In genomic region chr13:49098198-49098597, GRCh38 we compare ENCODE assay signal across 8 cellular contexts.
DNase-seq lines count a peak whose midpoint lies in the region; ATAC-seq and TF ChIP-seq lines count a peak whose summit lies in the region.

No MANE protein-coding gene starts in this region.

- WGBS in heart right ventricle, 2 donors, result 10 to 17% methylated on average over 2 of the region's 2 CpGs

- DNase-seq in H4 (ENCODE audit: low spot score) (peak; percentile 46), adipocyte (ENCODE audit: low read depth) (peak; percentile 72), heart right ventricle (peak in 1 of 2 donors; percentile 40), smooth muscle cell of the brain vasculature (ENCODE audit: low read depth, low spot score) (peak; percentile 35), NOMO-1 (lab: John Stamatoyannopoulos, UW; ENCODE audit: unreplicated experiment in 2 of 2) (no peak)
- no peak for DNase-seq in stimulated activated CD4-positive, alpha-beta T cell treated with anti-CD3 and anti-CD28 coated beads, Interleukin-12 subunit alpha, Interleukin-12 subunit beta, amount 100 ng/mL, for 4 hours

- peak overlapping the region; percentile 37 to 84 (median 76) for H3K27ac ChIP-seq in heart right ventricle

- H3K36me3 ChIP-seq in adipocyte (ENCODE audit: control insufficient read depth, insufficient read depth, low read length, severe bottlenecking) (no peaks in the 10 kb centered on the region), heart right ventricle (no peaks in the 10 kb centered on the region)

- ATAC-seq in heart right ventricle (peak; percentile 80 to 97 (median 94)), GM21723 (IDR thresholded peaks at IDR 0.05; ENCODE audit: unreplicated experiment) (no peak), HG03135 (IDR thresholded peaks at IDR 0.05; ENCODE audit: unreplicated experiment) (no peak)

- intact Hi-C loops in heart right ventricle (cut with DNase I), result loop anchor here in 5 of 10 donors (5.0 to 10.0 kb wide), 3 partner anchors 121 to 323 kb away; partner anchors contain the start of gene FNDC3A (in 3 of the 5)

- H3K4me1 ChIP-seq in adipocyte (ENCODE audit: control insufficient read depth, insufficient read depth, low read length) (peaks cover 26% of the 10 kb centered on the region), heart right ventricle (peaks cover 10 to 40% (median 30%) of the 10 kb centered on the region in 9 donors)

- TF ChIP-seq CTCF in heart right ventricle (IDR thresholded peaks at IDR 0.05), result no peak

- H3K9me3 ChIP-seq in adipocyte (ENCODE audit: control insufficient read depth, low read length) (no peaks in the 10 kb centered on the region), heart right ventricle (no peaks in the 10 kb centered on the region)

- H3K9ac ChIP-seq in adipocyte (ENCODE audit: low read length), result no peak overlapping the region

- H3K4me3 ChIP-seq in adipocyte (ENCODE audit: low read length), result no peak overlapping the region
- H3K4me3 ChIP-seq in heart right ventricle, result no peak overlapping the region

- H3K27me3 ChIP-seq in adipocyte (replicated peaks; ENCODE audit: control insufficient read depth, insufficient read depth, low read length), result no peaks in the 10 kb centered on the region
- H3K27me3 ChIP-seq in heart right ventricle, result no peaks in the 10 kb centered on the region

Comparison
In these comparisons a context has a peak if more than half of its experiments do, and no peak if none do; other contexts are left out.
1. DNase-seq: peak in H4 (single experiment), adipocyte (single experiment) and smooth muscle cell of the brain vasculature (single experiment); none in stimulated activated CD4-positive, alpha-beta T cell treated with anti-CD3 and anti-CD28 coated beads, Interleukin-12 subunit alpha, Interleukin-12 subunit beta, amount 100 ng/mL, for 4 hours (single experiment) and NOMO-1 (0 of 2).
2. ATAC-seq: peak in heart right ventricle (8 of 8); none in GM21723 (single experiment) and HG03135 (single experiment).